Comparison of ENCODE assay signal across 11 cellular contexts in the genomic region with DNA sequence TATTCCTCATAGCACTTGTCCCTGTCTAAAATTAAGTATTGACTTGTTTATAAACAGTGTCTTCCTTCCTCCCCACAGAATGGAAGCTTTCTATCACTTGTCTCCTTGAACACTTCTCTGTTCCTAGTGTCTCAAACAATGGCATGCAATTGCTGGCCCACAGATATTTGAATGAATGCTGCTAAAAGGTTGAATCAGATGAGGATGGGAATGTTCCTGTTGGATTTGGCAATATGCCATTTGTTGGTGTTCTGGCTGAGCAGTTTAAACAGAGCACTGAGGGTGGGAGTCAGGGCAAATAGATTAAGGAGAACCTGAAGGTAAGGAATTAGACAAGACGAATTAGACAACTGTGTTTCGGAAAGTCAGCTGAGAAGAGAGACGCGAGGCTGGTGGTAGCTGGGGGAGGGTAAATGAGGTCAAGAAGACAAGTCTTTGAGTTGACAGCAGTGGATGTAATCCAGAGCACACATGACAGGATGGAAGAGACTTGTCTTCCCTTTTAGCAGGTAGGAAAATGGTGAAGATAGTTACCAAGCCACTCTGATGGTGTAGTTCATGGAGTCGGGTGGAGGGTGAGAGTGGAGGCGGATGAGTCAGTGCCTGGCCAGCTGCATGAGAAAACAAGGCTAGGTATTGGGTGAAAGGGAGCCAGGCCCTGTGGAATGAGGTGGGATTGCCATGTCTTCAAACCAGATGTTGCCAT. TPM values are rescaled to one million over a fixed set of nuclear protein-coding genes. Genes with fewer than 3 reads are reported as not detected.
DNase-seq lines count a peak whose midpoint lies in the region; ATAC-seq and TF ChIP-seq lines count a peak whose summit lies in the region.
"Had no signal": no experiment of that assay in that cellular context is flagged by ENCODE, and none has a peak within 500 bp of the region (broad histone marks: within the 10 kb centered on the region; RNA-seq: fewer than 3 reads in every experiment).

No MANE protein-coding gene starts in this region.

- TF ChIP-seq CTCF in HCT116 (IDR thresholded peaks at IDR 0.05 in 2 of 3, conservative IDR thresholded peaks at IDR 0.05 in 1 of 3; ENCODE audit: borderline replicate concordance in 1 of 3, insufficient read depth in 1 of 3, low read depth in 2 of 3, low read length in 2 of 3) = no peak

- H3K4me3 Mint-ChIP-seq in CD8-positive, alpha-beta memory T cell = no peak overlapping the region

- RAD21 ChIA-PET in HCT116 (lab: Charles Lee; ENCODE audit: low non-redundant PET in 1 of 2, low total read pairs in 2 of 2, uncharacterized antibody in 2 of 2, unreplicated experiment in 2 of 2) = no interaction called here

- H2AK5ac ChIP-seq in mesenchymal stem cell (ENCODE audit: low read length, severe bottlenecking) = no peak overlapping the region

- TF ChIP-seq RAD21 in HCT116 (IDR thresholded peaks at IDR 0.05; ENCODE audit: low read depth) = no peak

- H3K4me3 ChIP-seq in BLaER1 treated with 17β-estradiol and CSF1 and Interleukin-3, amounts not matched to agents 10 nM and 100 nM = no peak overlapping the region
- H3K4me3 ChIP-seq in HCT116 (replicated peaks in 1 of 2; ENCODE audit: low read depth in 1 of 2, low read length in 2 of 2) (no peak overlapping the region), mesenchymal stem cell (ENCODE audit: insufficient read depth in 1 of 2, low read depth in 1 of 2, low read length in 2 of 2) (peak overlapping the region in 1 of 2 experiments; percentile 17)
- no peak overlapping the region for H3K4me3 ChIP-seq in CD8-positive, alpha-beta memory T cell (ENCODE audit: low read length)

- H3K79me2 ChIP-seq in HCT116 (ENCODE audit: insufficient read depth, low read length) = peaks cover 3% of the 10 kb centered on the region; the same call in 1 of the 2 replicates

- no peak overlapping the region for H3K14ac ChIP-seq in mesenchymal stem cell (ENCODE audit: low read length in 2 of 2)

- WGBS in mesenchymal stem cell = 29% methylated on average over 6 of the region's 6 CpGs

- peaks cover 14% of the 10 kb centered on the region for H3K79me1 ChIP-seq in mesenchymal stem cell (replicated peaks; ENCODE audit: low read length, poor library complexity, severe bottlenecking)

- H3K9ac ChIP-seq in BLaER1 treated with 17β-estradiol and CSF1 and Interleukin-3, amounts not matched to agents 10 nM and 100 nM = 0 out of 22 replicates have a peak overlapping the region, but pooled peaks of 1 of the 11 experiments have one; percentile 56
- H3K9ac ChIP-seq in HCT116 (ENCODE audit: low read length) (no peak overlapping the region), mesenchymal stem cell (ENCODE audit: low read length) (peak overlapping the region; percentile 47)

- H3K9me2 ChIP-seq in HCT116 (ENCODE audit: insufficient read depth) = no peaks in the 10 kb centered on the region

- no peaks in the 10 kb centered on the region for H3K27me3 Mint-ChIP-seq in CD8-positive, alpha-beta memory T cell
- H3K27me3 Mint-ChIP-seq: activated naive CD8-positive, alpha-beta T cell had no signal

- no peak overlapping the region for H2BK15ac ChIP-seq in mesenchymal stem cell (ENCODE audit: low read depth, poor library complexity, severe bottlenecking)

- H2BK120ac ChIP-seq in mesenchymal stem cell (ENCODE audit: low read depth, low read length) = no peak overlapping the region

- H3K4me1 ChIP-seq in BLaER1 treated with 17β-estradiol and CSF1 and Interleukin-3, amounts not matched to agents 10 nM and 100 nM = peaks cover 42 to 75% (median 62%) of the 10 kb centered on the region in 10 experiments
- peaks cover 8 to 18% of the 10 kb centered on the region in 2 experiments; a peak in 3 of 4 replicates for H3K4me1 ChIP-seq in HCT116 (ENCODE audit: control insufficient read depth in 1 of 2, insufficient read depth in 2 of 2, low read length in 2 of 2)
- peaks cover 5% of the 10 kb centered on the region for H3K4me1 ChIP-seq in mesenchymal stem cell (ENCODE audit: control insufficient read depth, insufficient read depth, low read depth, low read length)
- no peaks in the 10 kb centered on the region for H3K4me1 ChIP-seq in CD8-positive, alpha-beta memory T cell (ENCODE audit: insufficient read depth, low read length)

- H4K8ac ChIP-seq in mesenchymal stem cell (ENCODE audit: low read length) = peak overlapping the region; percentile 42

- DNase-seq in HCT116 (ENCODE audit: low read depth, low spot score) (no peak), astrocyte of the hippocampus (ENCODE audit: low read depth, low spot score) (peak; percentile 64), mesenchymal stem cell (peak; percentile 70), T-helper 9 cell (no peak)
- DNase-seq in CD8-positive, alpha-beta memory T cell = no peak
- DNase-seq: posterior cingulate gyrus had no signal

- intact Hi-C loops in HCT116 (cut with micrococcal nuclease) = no loop called here

- H4K20me1 ChIP-seq in BLaER1 treated with 17β-estradiol and CSF1 and Interleukin-3, amounts not matched to agents 10 nM and 100 nM = peaks cover 0 to 25% (median 0%) of the 10 kb centered on the region in 11 experiments; a peak in 3 of 22 replicates
- H4K20me1 ChIP-seq in HCT116 (ENCODE audit: insufficient read depth) = no peaks in the 10 kb centered on the region

- H3K4ac ChIP-seq in mesenchymal stem cell (ENCODE audit: low read depth in 1 of 2, low read length in 2 of 2) = no peak overlapping the region

- peaks cover 12 to 47% (median 17%) of the 10 kb centered on the region in 3 donors for H3K36me3 Mint-ChIP-seq in CD8-positive, alpha-beta memory T cell

- H3K36me3 ChIP-seq in BLaER1 treated with 17β-estradiol and CSF1 and Interleukin-3, amounts not matched to agents 10 nM and 100 nM = peaks cover 36 to 71% (median 53%) of the 10 kb centered on the region in 11 experiments
- H3K36me3 ChIP-seq in HCT116 (ENCODE audit: control insufficient read depth in 1 of 2, insufficient read depth in 2 of 2, low read length in 2 of 2) (peaks cover 7 to 8% of the 10 kb centered on the region in 2 experiments; a peak in 3 of 4 replicates), mesenchymal stem cell (ENCODE audit: control insufficient read depth in 1 of 2, insufficient read depth in 2 of 2, low read depth in 1 of 2, low read length in 2 of 2) (peaks cover 19 to 48% of the 10 kb centered on the region in 2 experiments)
- peaks cover 39% of the 10 kb centered on the region for H3K36me3 ChIP-seq in CD8-positive, alpha-beta memory T cell (ENCODE audit: insufficient read depth, low read length)

- H3K4me1 Mint-ChIP-seq in CD8-positive, alpha-beta memory T cell = peaks cover 3 to 10% (median 4%) of the 10 kb centered on the region in 3 donors

- no TSS peak for BruUV-seq in HCT116 (replicated peaks; lab: Mats Ljungman, UMichigan)

- peak overlapping the region in 1 of 2 experiments; percentile 23 for H3K23ac ChIP-seq in mesenchymal stem cell (ENCODE audit: low read length in 2 of 2)

- H3K9me3 Mint-ChIP-seq in CD8-positive, alpha-beta memory T cell = no peaks in the 10 kb centered on the region

- no peaks in the 10 kb centered on the region for H3K27me3 ChIP-seq in BLaER1 treated with 17β-estradiol and CSF1 and Interleukin-3, amounts not matched to agents 10 nM and 100 nM
- H3K27me3 ChIP-seq in HCT116 (ENCODE audit: insufficient read depth, low read length) (no peaks in the 10 kb centered on the region), mesenchymal stem cell (ENCODE audit: control insufficient read depth in 1 of 2, insufficient read depth in 1 of 2, low read length in 2 of 2) (no peaks in the 10 kb centered on the region)
- H3K27me3 ChIP-seq in CD8-positive, alpha-beta memory T cell (ENCODE audit: insufficient read depth, low read length, poor library complexity, severe bottlenecking) = no peaks in the 10 kb centered on the region

- POLR2A ChIA-PET in HCT116 (lab: Charles Lee) = no interaction called here
- POLR2A ChIA-PET in CD8-positive, alpha-beta memory T cell (lab: Charles Lee) = no interaction called here

- CTCF ChIA-PET in HCT116 (lab: Charles Lee) = no interaction called here
- CTCF ChIA-PET in CD8-positive, alpha-beta memory T cell (lab: Charles Lee) = no interaction called here

- peak overlapping the region in 4 of 11 experiments; percentile 50 to 80 (median 70); a peak in 6 of 22 replicates for H3K27ac ChIP-seq in BLaER1 treated with 17β-estradiol and CSF1 and Interleukin-3, amounts not matched to agents 10 nM and 100 nM
- no peak overlapping the region for H3K27ac ChIP-seq in HCT116 (ENCODE audit: low read depth, low read length)
- peak overlapping the region; percentile 28 for H3K27ac ChIP-seq in mesenchymal stem cell (ENCODE audit: low read length, poor library complexity, severe bottlenecking)
- H3K27ac ChIP-seq in CD8-positive, alpha-beta memory T cell (ENCODE audit: low read depth, low read length) = no peak overlapping the region

- no peak overlapping the region for H2BK5ac ChIP-seq in mesenchymal stem cell (ENCODE audit: low read depth, low read length, poor library complexity, severe bottlenecking)

- no peak overlapping the region for H2BK12ac ChIP-seq in mesenchymal stem cell (ENCODE audit: low read length in 2 of 2)

- ATAC-seq in HCT116 = peak; percentile 67; the same call in 1 of the 2 replicates
- no peak for ATAC-seq in GM21360 (IDR thresholded peaks at IDR 0.05; ENCODE audit: unreplicated experiment)
- no peak for ATAC-seq in GM21447 (IDR thresholded peaks at IDR 0.05; ENCODE audit: unreplicated experiment)

- H2AFZ ChIP-seq in HCT116 (ENCODE audit: low read depth, low read length, poor library complexity, severe bottlenecking) (no peak overlapping the region), mesenchymal stem cell (ENCODE audit: low read depth, low read length) (no peak overlapping the region)

- no peaks in the 10 kb centered on the region for H3K9me3 ChIP-seq in BLaER1 treated with 17β-estradiol and CSF1 and Interleukin-3, amounts not matched to agents 10 nM and 100 nM (replicated peaks in 1 of 11)
- H3K9me3 ChIP-seq in HCT116 (ENCODE audit: control insufficient read depth in 1 of 2, insufficient read depth in 1 of 2, low read depth in 1 of 2, low read length in 2 of 2) (no peaks in the 10 kb centered on the region), mesenchymal stem cell (ENCODE audit: control insufficient read depth, low read length) (no peaks in the 10 kb centered on the region)
- no peaks in the 10 kb centered on the region for H3K9me3 ChIP-seq in CD8-positive, alpha-beta memory T cell (ENCODE audit: low read length)

- H3K4me2 ChIP-seq in BLaER1 treated with 17β-estradiol and CSF1 and Interleukin-3, amounts not matched to agents 10 nM and 100 nM = peak overlapping the region; percentile 75 to 90 (median 83)
- H3K4me2 ChIP-seq in HCT116 (ENCODE audit: low read length) (peak overlapping the region; percentile 56), mesenchymal stem cell (ENCODE audit: low read length, poor library complexity, severe bottlenecking) (no peak overlapping the region)

- TF ChIP-seq POLR2A in HCT116 (IDR thresholded peaks at IDR 0.05; ENCODE audit: borderline replicate concordance, extremely low read depth, insufficient read depth, insufficient read length) = no peak

- no peak overlapping the region for H4K91ac ChIP-seq in mesenchymal stem cell (ENCODE audit: low read length)

- peak overlapping the region in 1 of 2 experiments; percentile 79 for H3K18ac ChIP-seq in mesenchymal stem cell (ENCODE audit: low read depth in 1 of 2, low read length in 2 of 2)

- no peak overlapping the region for H3K27ac Mint-ChIP-seq in CD8-positive, alpha-beta memory T cell

RNA-seq across cellular contexts. Expression of a gene that starts 58.3 kb away (rescaled TPM):
- 0.32 TPM for total RNA-seq in HCT116 (2021; ENCODE audit: unreplicated experiment)
- 0.31 and 0.70 TPM in 2 replicates for polyA plus RNA-seq in HCT116 (2012)
- not detected for polyA plus RNA-seq in mesenchymal stem cell (2013, experiment 1 of 2)
- not detected for polyA plus RNA-seq in mesenchymal stem cell (2013, experiment 2 of 2)
- under 1 TPM; 0.42 to 0.90 TPM for total RNA-seq in CD8-positive, alpha-beta memory T cell
- not detected for polyA plus RNA-seq in CD8-positive, alpha-beta memory T cell
- total RNA-seq: temporal lobe had no signal

Comparison
In these comparisons a context has a peak if more than half of its experiments do, and no peak if none do; other contexts are left out.
1. DNase-seq: peak in astrocyte of the hippocampus (single experiment) and mesenchymal stem cell (single experiment); none in HCT116 (single experiment), CD8-positive, alpha-beta memory T cell (0 of 5) and T-helper 9 cell (single experiment).